In genomic region chr17:82249896-82250581, GRCh38 we compare ENCODE assay signal across 17 cellular contexts. TPM values are rescaled to one million over a fixed set of nuclear protein-coding genes. Genes with fewer than 3 reads are reported as not detected.
A peak's percentile ranks its signal among the peaks of the same experiment; 100 is the strongest.
DNase-seq lines count a peak whose midpoint lies in the region; ATAC-seq and TF ChIP-seq lines count a peak whose summit lies in the region.
"Had no signal": no experiment of that assay in that cellular context is flagged by ENCODE, and none has a peak within 500 bp of the region (broad histone marks: within the 10 kb centered on the region; RNA-seq: fewer than 3 reads in every experiment).

No MANE protein-coding gene starts in this region.

- 85% methylated on average over 33 of the region's 33 CpGs for WGBS in heart right ventricle, 2 donors
- WGBS in esophagus muscularis mucosa = 74% methylated on average over 19 of the region's 33 CpGs

- DNase-seq in Right ventricle myocardium superior (peak; percentile 33), heart right ventricle (no peak), esophagus muscularis mucosa (ENCODE audit: extremely low spot score) (no peak), coronary artery (ENCODE audit: low spot score) (no peak), GM10266 (ENCODE audit: extremely low spot score) (no peak)
- DNase-seq: COR-L47, KBM-7, NCI-H1436, NCI-H2029, NCI-H2171, NCI-H446 treated with DMSO at 0.1 percent for 48 hours, OCI-M1, SJCRH30 had no signal

- H3K4me3 ChIP-seq in heart right ventricle (no peak overlapping the region), HEK293 (ENCODE audit: low read depth, low read length) (no peak overlapping the region), esophagus muscularis mucosa (no peak overlapping the region), stomach smooth muscle (ENCODE audit: low read length in 2 of 2) (no peak overlapping the region), coronary artery (no peak overlapping the region)
- H3K4me3 ChIP-seq: HAP-1, SJCRH30 had no signal

- H3K9me3 ChIP-seq in heart right ventricle (no peaks in the 10 kb centered on the region), HEK293 (ENCODE audit: control insufficient read depth, insufficient read depth, low read depth, low read length) (no peaks in the 10 kb centered on the region), esophagus muscularis mucosa (no peaks in the 10 kb centered on the region), stomach smooth muscle (ENCODE audit: control insufficient read depth in 2 of 2, low read length in 2 of 2) (no peaks in the 10 kb centered on the region)
- H3K9me3 ChIP-seq: HAP-1, SJCRH30 had no signal

- ATAC-seq in Right ventricle myocardium superior (ENCODE audit: poor library complexity) (no peak), heart right ventricle (no peak), HG02870 (IDR thresholded peaks at IDR 0.05; ENCODE audit: unreplicated experiment) (no peak)

- H3K27ac ChIP-seq in heart right ventricle (peak overlapping the region in 1 of 10 donors; percentile 37), HEK293 (ENCODE audit: extremely low read depth, low read depth, low read length) (0 out of 2 replicates have a peak overlapping the region, but pooled peaks have one; percentile 16), esophagus muscularis mucosa (replicated peaks in 1 of 4) (peak overlapping the region; percentile 7 to 88 (median 20)), stomach smooth muscle (ENCODE audit: low read length) (peak overlapping the region; percentile 46), coronary artery (no peak overlapping the region)
- H3K27ac ChIP-seq: SJCRH30 had no signal

- no peak overlapping the region for H3K9ac ChIP-seq in stomach smooth muscle (ENCODE audit: low read length in 2 of 2)

- H3K4me1 ChIP-seq in heart right ventricle (peaks cover 17 to 46% (median 29%) of the 10 kb centered on the region in 9 donors), HEK293 (ENCODE audit: control insufficient read depth, insufficient read depth, low read length) (no peaks in the 10 kb centered on the region), esophagus muscularis mucosa (peaks cover 30 to 64% (median 56%) of the 10 kb centered on the region in 4 donors), stomach smooth muscle (ENCODE audit: control insufficient read depth, insufficient read depth, low read length) (peaks cover 38% of the 10 kb centered on the region)
- H3K4me1 ChIP-seq: HAP-1, SJCRH30 had no signal

- TF ChIP-seq EP300 in esophagus muscularis mucosa (IDR thresholded peaks at IDR 0.05) = no peak

- CTCF ChIA-PET in HEK293 (lab: Yijun Ruan, JAX) = interaction anchor here (0.9 to 3.4 kb wide), 3 partner anchors 12 to 71 kb away, joined by 4 to 15 read pairs (median 4); no protein-coding TSS in a partner anchor

- POLR2A ChIA-PET in HEK293 (lab: Yijun Ruan, JAX) = interaction anchor here (1.0 kb wide), 1 partner anchor 14 kb away, joined by 4 read pairs; no protein-coding TSS in a partner anchor

- H3K27me3 ChIP-seq in heart right ventricle (no peaks in the 10 kb centered on the region), esophagus muscularis mucosa (no peaks in the 10 kb centered on the region), stomach smooth muscle (ENCODE audit: control insufficient read depth in 1 of 2, insufficient read depth in 2 of 2, low read length in 2 of 2) (no peaks in the 10 kb centered on the region)
- H3K27me3 ChIP-seq: SJCRH30 had no signal

- peaks cover 17 to 91% (median 76%) of the 10 kb centered on the region in 9 donors for H3K36me3 ChIP-seq in heart right ventricle
- peaks cover 46 to 97% of the 10 kb centered on the region in 2 experiments for H3K36me3 ChIP-seq in HEK293 (ENCODE audit: control insufficient read depth in 2 of 2, insufficient read depth in 1 of 2, low read length in 2 of 2)
- H3K36me3 ChIP-seq in esophagus muscularis mucosa = peaks cover 87 to 100% (median 94%) of the 10 kb centered on the region in 4 donors
- H3K36me3 ChIP-seq in stomach smooth muscle (ENCODE audit: control insufficient read depth in 2 of 2, insufficient read depth in 2 of 2, low read length in 2 of 2) = peaks cover 68 to 70% of the 10 kb centered on the region in 2 donors

- TF ChIP-seq CTCF in heart right ventricle (IDR thresholded peaks at IDR 0.05) (no peak), HEK293 (tag by site-specific recombination; IDR thresholded peaks at IDR 0.05) (no peak), esophagus muscularis mucosa (IDR thresholded peaks at IDR 0.05) (no peak), coronary artery (IDR thresholded peaks at IDR 0.05) (no peak), GM10266 (IDR thresholded peaks at IDR 0.05; ENCODE audit: control insufficient read depth, insufficient read depth, low read depth, missing control alignments) (no peak)

- no peak for TF ChIP-seq POLR2A in esophagus muscularis mucosa (IDR thresholded peaks at IDR 0.05; ENCODE audit: low read depth)

- intact Hi-C loops in Right ventricle myocardium superior (cut with DNase I) = no loop called here
- intact Hi-C loops in heart right ventricle (cut with DNase I) = loop anchor here in 4 of 10 donors (10.0 kb wide), 2 partner anchors 45 to 75 kb away; no protein-coding TSS in a partner anchor
- intact Hi-C loops in esophagus muscularis mucosa (cut with DNase I) = no loop called here

TF ChIP-seq in HEK293, 187 proteins besides CTCF, POLR2A, EP300 and RAD21:
- no peak for TF ChIP-seq ZNF398 (tag by site-specific recombination; IDR thresholded peaks at IDR 0.05)
- TF ChIP-seq ZNF600 (tag by site-specific recombination; IDR thresholded peaks at IDR 0.05) = peak; percentile 59; the same call in 1 of the 2 replicates

RNA-seq across cellular contexts. Expression of gene SLC16A3, which starts 21.2 kb away (rescaled TPM):
- 10.0 TPM for total RNA-seq in Right ventricle myocardium superior
- 10 to 100 TPM in 5 of 10 donors, 1 to 10 TPM in 5; 4.8 to 65.3 (median 10.1) TPM for total RNA-seq in heart right ventricle
- 10 to 100 TPM in 1 of 2 donors, 1 to 10 TPM in 1; 8.4 to 33.6 TPM for polyA plus RNA-seq in heart right ventricle
- total RNA-seq in esophagus muscularis mucosa = 10 to 100 TPM; 17.0 to 28.8 (median 23.4) TPM

RNA-seq across cellular contexts. Expression of gene CSNK1D, which starts 23.5 kb away (rescaled TPM):
- total RNA-seq in Right ventricle myocardium superior = 54.4 TPM
- 10 to 100 TPM; 56.8 to 72.7 (median 67.8) TPM for total RNA-seq in heart right ventricle
- 10 to 100 TPM; 54.4 to 58.1 TPM for polyA plus RNA-seq in heart right ventricle
- total RNA-seq in esophagus muscularis mucosa = 10 to 100 TPM; 47.2 to 65.5 (median 61.0) TPM

RNA-seq across cellular contexts. Expression of gene CCDC57, which starts 37.4 kb away (rescaled TPM):
- total RNA-seq in Right ventricle myocardium superior (8.6 TPM), heart right ventricle (10 to 100 TPM in 8 of 10 donors, 1 to 10 TPM in 2; 7.0 to 16.2 (median 10.7) TPM), esophagus muscularis mucosa (10 to 100 TPM in 3 of 4 donors, 1 to 10 TPM in 1; 8.4 to 21.6 (median 16.4) TPM)
- polyA plus RNA-seq in heart right ventricle = 10 to 100 TPM in 1 of 2 donors, 1 to 10 TPM in 1; 9.4 to 34.5 TPM

Comparison
In these comparisons a context has a peak if more than half of its experiments do, and no peak if none do; other contexts are left out.
1. H3K27ac ChIP-seq: peak in HEK293 (single experiment), esophagus muscularis mucosa (4 of 4) and stomach smooth muscle (single experiment); none in coronary artery (0 of 2).